ENCODE assay signal across 1 cellular context in genomic region chr11:120173771-120174170, GRCh38.
TF ChIP-seq lines count a peak whose summit lies in the region.

No MANE protein-coding gene starts in this region.

TF ChIP-seq in H1, 55 proteins besides CTCF, POLR2A, EP300 and RAD21:
- TF ChIP-seq USF2 (IDR thresholded peaks at IDR 0.05; ENCODE audit: low read length) (no peak), SP1 (IDR thresholded peaks at IDR 0.05; ENCODE audit: low read depth, low read length) (no peak), TBP (IDR thresholded peaks at IDR 0.05; ENCODE audit: low read depth, low read length) (no peak), CEBPB (IDR thresholded peaks at IDR 0.05; ENCODE audit: low read depth, low read length) (no peak), NANOG (IDR thresholded peaks at IDR 0.05; ENCODE audit: insufficient read depth, low read depth, low read length, poor library complexity, severe bottlenecking) (no peak), KDM4A (IDR thresholded peaks at IDR 0.05; ENCODE audit: low read depth, low read length, severe bottlenecking) (no peak), HDAC2 (IDR thresholded peaks at IDR 0.05; ENCODE audit: borderline replicate concordance in 1 of 2, low read depth in 2 of 2, low read length in 2 of 2) (no peak), HDAC6 (IDR thresholded peaks at IDR 0.05; ENCODE audit: low read depth, low read length) (no peak)
